In genomic region chr20:62303049-62303326, GRCh38 we compare ENCODE assay signal across 8 cellular contexts. TPM values are rescaled to one million over a fixed set of nuclear protein-coding genes. Genes with fewer than 3 reads are reported as not detected.
DNase-seq lines count a peak whose midpoint lies in the region; ATAC-seq and TF ChIP-seq lines count a peak whose summit lies in the region.

No MANE protein-coding gene starts in this region.

- no peak overlapping the region for H3K27ac ChIP-seq in GM23338 (ENCODE audit: low read depth)

- H3K27me3 ChIP-seq in GM23338 (ENCODE audit: insufficient read depth): no peaks in the 10 kb centered on the region

- no peak for ATAC-seq in GM23338
- no peak for ATAC-seq in HG02884 (IDR thresholded peaks at IDR 0.05; ENCODE audit: unreplicated experiment)

- peaks cover 25% of the 10 kb centered on the region for H3K27me3 Mint-ChIP-seq in GM23338 (ENCODE audit: insufficient read depth, low read depth, poor library complexity)

- H3K4me1 ChIP-seq in GM23338 (ENCODE audit: insufficient read depth): peaks cover 14% of the 10 kb centered on the region; the same call in 1 of the 2 replicates

- H3K4me3 Mint-ChIP-seq in GM23338: peak overlapping the region; percentile 95; the same call in 2 of the 3 replicates

- H2AFZ ChIP-seq in GM23338: no peak overlapping the region

- TF ChIP-seq CTCF in GM23338 (conservative IDR thresholded peaks at IDR 0.05; ENCODE audit: low read depth in 2 of 2): no peak
- TF ChIP-seq CTCF in WI38 (IDR thresholded peaks at IDR 0.05; ENCODE audit: low read depth, low read length): no peak
- TF ChIP-seq CTCF in foreskin fibroblast (IDR thresholded peaks at IDR 0.05; ENCODE audit: low read depth, low read length): no peak

- H3F3A ChIP-seq in GM23338 (replicated peaks; ENCODE audit: low read depth): peaks cover 42% of the 10 kb centered on the region

- H3K4me1 Mint-ChIP-seq in GM23338: peaks cover 19% of the 10 kb centered on the region

- H3K79me2 ChIP-seq in GM23338 (replicated peaks; ENCODE audit: insufficient read depth): peaks cover 32% of the 10 kb centered on the region

- no peaks in the 10 kb centered on the region for H3K9me2 ChIP-seq in GM23338 (ENCODE audit: insufficient read depth)

- no peak for DNase-seq in GM23338 (ENCODE audit: low spot score)
- DNase-seq in foreskin fibroblast: no peak
- DNase-seq in skeletal muscle cell (ENCODE audit: low read depth): no peak
- no peak for DNase-seq in NCI-H1694 treated with DMSO at 0.1 percent for 48 hours (lab: John Stamatoyannopoulos, UW)
- DNase-seq in middle frontal gyrus (ENCODE audit: extremely low spot score, low spot score): no peak
- no peak for DNase-seq in LoVo (ENCODE audit: low spot score)

- peaks cover 6% of the 10 kb centered on the region; the same call in 2 of the 3 replicates for H3K9me3 Mint-ChIP-seq in GM23338

- no peak overlapping the region for H3K27ac Mint-ChIP-seq in GM23338

- H3K4me3 ChIP-seq in GM23338 (peak overlapping the region; percentile 94), WI38 (ENCODE audit: low read depth, low read length) (peak overlapping the region; percentile 88), foreskin fibroblast (ENCODE audit: low read depth in 1 of 2, low read length in 2 of 2) (peak overlapping the region; percentile 81 to 88), skeletal muscle cell (ENCODE audit: low read depth, low read length) (peak overlapping the region; percentile 90)

- H3K36me3 Mint-ChIP-seq in GM23338 (ENCODE audit: low read depth): peaks cover 45% of the 10 kb centered on the region

- H4K20me1 ChIP-seq in GM23338 (replicated peaks; ENCODE audit: insufficient read depth): peaks cover 16% of the 10 kb centered on the region

- peak overlapping the region; percentile 96 for H3K4me2 ChIP-seq in GM23338

- H3K36me3 ChIP-seq in GM23338 (ENCODE audit: insufficient read depth): peaks cover 11% of the 10 kb centered on the region; the same call in 1 of the 2 replicates

TF ChIP-seq in GM23338, 12 proteins besides CTCF, POLR2A, EP300 and RAD21:
- TF ChIP-seq REST (IDR thresholded peaks at IDR 0.05; ENCODE audit: unreplicated experiment): no peak
- no peak for TF ChIP-seq ZNF114 (CRISPR knock-in tag; IDR thresholded peaks at IDR 0.05)
- TF ChIP-seq, protein P1, sequence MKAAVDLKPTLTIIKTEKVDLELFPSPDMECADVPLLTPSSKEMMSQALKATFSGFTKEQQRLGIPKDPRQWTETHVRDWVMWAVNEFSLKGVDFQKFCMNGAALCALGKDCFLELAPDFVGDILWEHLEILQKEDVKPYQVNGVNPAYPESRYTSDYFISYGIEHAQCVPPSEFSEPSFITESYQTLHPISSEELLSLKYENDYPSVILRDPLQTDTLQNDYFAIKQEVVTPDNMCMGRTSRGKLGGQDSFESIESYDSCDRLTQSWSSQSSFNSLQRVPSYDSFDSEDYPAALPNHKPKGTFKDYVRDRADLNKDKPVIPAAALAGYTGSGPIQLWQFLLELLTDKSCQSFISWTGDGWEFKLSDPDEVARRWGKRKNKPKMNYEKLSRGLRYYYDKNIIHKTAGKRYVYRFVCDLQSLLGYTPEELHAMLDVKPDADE (IDR thresholded peaks at IDR 0.05): no peak

RNA-seq across cellular contexts. Expression of gene ADRM1, which starts 0.2 kb away (rescaled TPM):
- 223 and 243 TPM in 2 replicates for total RNA-seq in GM23338 (2014; rRNA removed; shearing (Covaris generic))
- 206 and 224 TPM in 2 replicates for polyA plus RNA-seq in GM23338 (2016; fragmentation: Nextera tagmentation; extraction: Ambion mirVana)
